ENCODE assay signal across 8 cellular contexts in genomic region chr1:148048423-148049112, GRCh38.
A peak's percentile ranks its signal among the peaks of the same experiment; 100 is the strongest.
DNase-seq lines count a peak whose midpoint lies in the region; ATAC-seq, FAIRE-seq and TF ChIP-seq lines count a peak whose summit lies in the region.
"Not testable (repeated sequence)": the region's sequence is repeated elsewhere in the genome, so short reads cannot be mapped to it uniquely, and the experiment has no call there.

No MANE protein-coding gene starts in this region.

- not testable (repeated sequence) for H3K36me3 Mint-ChIP-seq in activated T-cell treated with anti-CD3 and anti-CD28 coated beads, Interleukin-2, amount 50 U/mL, for 4 hours (ENCODE audit: insufficient read depth)

- H3K4me3 ChIP-seq in mammary epithelial cell (replicated peaks in 1 of 3; ENCODE audit: insufficient read depth in 1 of 3, low read depth in 2 of 3, low read length in 3 of 3) = not testable (repeated sequence)
- H3K4me3 ChIP-seq in fibroblast of mammary gland (ENCODE audit: control insufficient read depth, low read depth, low read length) (peak overlapping the region; percentile 27), keratinocyte (ENCODE audit: control insufficient read depth in 2 of 3, extremely low read depth in 1 of 3, insufficient read depth in 2 of 3, low read depth in 1 of 3, low read length in 3 of 3) (peak overlapping the region in 1 of 3 experiments; percentile 16), ovary (peak overlapping the region; percentile 22), stomach (peak overlapping the region; percentile 17 to 32 (median 20))

- no CpG with 5 or more reads among the region's 51 CpGs for WGBS in mammary epithelial cell (ENCODE audit: low coverage, missing lambda C conversion rate)
- WGBS in ovary, 3 donors = 28 to 37% (median 28%) methylated on average over 7 to 46 of the region's 51 CpGs
- 13 to 22% (median 17%) methylated on average over 29 to 40 of the region's 51 CpGs; no CpG with 5 or more reads in 2 of the 5 donors for WGBS in stomach, 5 donors

- H3K27me3 ChIP-seq in mammary epithelial cell (ENCODE audit: insufficient read depth, low read length); keratinocyte (ENCODE audit: control insufficient read depth, extremely low read depth, insufficient read depth, low read length); ovary: not testable (repeated sequence)
- H3K27me3 ChIP-seq in stomach = peaks cover 0 to 27% (median 10%) of the 10 kb centered on the region in 3 donors

- not testable (repeated sequence) for H3K27ac ChIP-seq in mammary epithelial cell (ENCODE audit: insufficient read depth, low read depth, low read length); keratinocyte (ENCODE audit: control insufficient read depth, insufficient read depth, low read length); ovary; stomach

- not testable (repeated sequence) for FAIRE-seq in keratinocyte (lab: Jason Lieb, UNC)

- H3K4me1 ChIP-seq in mammary epithelial cell (ENCODE audit: insufficient read depth, low read length); keratinocyte (ENCODE audit: control insufficient read depth, extremely low read depth, insufficient read depth, low read length); ovary (ENCODE audit: insufficient read depth): not testable (repeated sequence)
- peaks cover 0 to 10% (median 6%) of the 10 kb centered on the region in 4 donors for H3K4me1 ChIP-seq in stomach

- CTCF ChIA-PET in mammary epithelial cell (lab: Charles Lee; ENCODE audit: low non-redundant PET) = not testable (repeated sequence)

- dilution Hi-C loops in mammary epithelial cell (cut with HindIII; ENCODE audit: low sequenced_read_pairs); keratinocyte (cut with MboI; ENCODE audit: extremely low pct_ligation_motif_present, low sequenced_read_pairs): not testable (repeated sequence)

- DNase-seq in EH (ENCODE audit: low read depth) (peak; percentile 4), SK-MEL-5 (ENCODE audit: low read depth, low spot score) (peak; percentile 14), fibroblast of mammary gland (ENCODE audit: low read depth) (peak; percentile 25)
- not testable (repeated sequence) for DNase-seq in activated T-cell treated with anti-CD3 and anti-CD28 coated beads, Interleukin-2, amount 50 U/mL, for 4 hours; mammary epithelial cell; keratinocyte (ENCODE audit: low read depth, low spot score); ovary; stomach

- H4K20me1 ChIP-seq in mammary epithelial cell (ENCODE audit: insufficient read depth, low read length); keratinocyte (ENCODE audit: control insufficient read depth, extremely low read depth, insufficient read depth, low read length): not testable (repeated sequence)

- H3K9ac ChIP-seq in mammary epithelial cell (ENCODE audit: insufficient read depth, low read length); keratinocyte (ENCODE audit: control insufficient read depth, extremely low read depth, insufficient read depth, low read length): not testable (repeated sequence)

- H3K4me1 Mint-ChIP-seq in activated T-cell treated with anti-CD3 and anti-CD28 coated beads, Interleukin-2, amount 50 U/mL, for 4 hours (ENCODE audit: low read depth) = not testable (repeated sequence)

- in situ Hi-C loops in SK-MEL-5 (cut with HindIII; ENCODE audit: low pct_unique_long_range_greater_than_20kb, low sequenced_read_pairs); mammary epithelial cell (cut with MboI; ENCODE audit: low sequenced_read_pairs in 2 of 2): not testable (repeated sequence)

- BruUV-seq in mammary epithelial cell (replicated peaks; lab: Mats Ljungman, UMichigan) = not testable (repeated sequence)

- not testable (repeated sequence) for H3K9me1 ChIP-seq in keratinocyte (ENCODE audit: control insufficient read depth, extremely low read depth, insufficient read depth, low read length)

- H3K4me2 ChIP-seq in mammary epithelial cell (ENCODE audit: insufficient read depth, low read depth, low read length) (peak overlapping the region; percentile 42), keratinocyte (ENCODE audit: control insufficient read depth, extremely low read depth, insufficient read depth, low read depth, low read length) (peak overlapping the region; percentile 27)

- H3K4me3 Mint-ChIP-seq in activated T-cell treated with anti-CD3 and anti-CD28 coated beads, Interleukin-2, amount 50 U/mL, for 4 hours = peak overlapping the region; percentile 80

- peak; percentile 76 to 80 for ATAC-seq in activated T-cell treated with anti-CD3 and anti-CD28 coated beads, Interleukin-2, amount 50 U/mL, for 4 hours

- TF ChIP-seq CTCF in mammary epithelial cell (conservative IDR thresholded peaks at IDR 0.05 in 1 of 2, IDR thresholded peaks at IDR 0.05 in 1 of 2; ENCODE audit: extremely low read depth in 1 of 2, insufficient read depth in 1 of 2, low read depth in 1 of 2, low read length in 2 of 2); fibroblast of mammary gland (conservative IDR thresholded peaks at IDR 0.05; ENCODE audit: control insufficient read depth, insufficient read depth, low read depth, low read length); keratinocyte (optimal IDR thresholded peaks at IDR 0.05 in 1 of 3, IDR thresholded peaks at IDR 0.05 in 1 of 3, conservative IDR thresholded peaks at IDR 0.05 in 1 of 3; ENCODE audit: extremely low read depth in 1 of 3, insufficient read depth in 2 of 3, low read length in 3 of 3); ovary (IDR thresholded peaks at IDR 0.05); stomach (IDR thresholded peaks at IDR 0.05): not testable (repeated sequence)

- H3K27me3 Mint-ChIP-seq in activated T-cell treated with anti-CD3 and anti-CD28 coated beads, Interleukin-2, amount 50 U/mL, for 4 hours (ENCODE audit: low read depth) = peaks cover 12% of the 10 kb centered on the region

- H3K79me2 ChIP-seq in mammary epithelial cell (ENCODE audit: insufficient read depth, low read length); keratinocyte (ENCODE audit: control insufficient read depth, insufficient read depth, low read length): not testable (repeated sequence)

- not testable (repeated sequence) for H3K9me3 Mint-ChIP-seq in activated T-cell treated with anti-CD3 and anti-CD28 coated beads, Interleukin-2, amount 50 U/mL, for 4 hours

- H3K9me3 ChIP-seq in mammary epithelial cell (replicated peaks; ENCODE audit: insufficient read depth, low read length); keratinocyte (ENCODE audit: control insufficient read depth, low read depth, low read length); ovary; stomach: not testable (repeated sequence)

- H2AFZ ChIP-seq in mammary epithelial cell (ENCODE audit: low read depth, low read length) = peak overlapping the region; percentile 56
- H2AFZ ChIP-seq in keratinocyte (ENCODE audit: control insufficient read depth, low read length) = not testable (repeated sequence)

- not testable (repeated sequence) for H3K36me3 ChIP-seq in mammary epithelial cell (ENCODE audit: insufficient read depth, low read length); keratinocyte (ENCODE audit: control insufficient read depth in 2 of 2, extremely low read depth in 1 of 2, insufficient read depth in 2 of 2, low read length in 2 of 2); ovary; stomach

- TF ChIP-seq EP300 in ovary (IDR thresholded peaks at IDR 0.05); stomach (IDR thresholded peaks at IDR 0.05): not testable (repeated sequence)

- intact Hi-C loops in mammary epithelial cell (cut with micrococcal nuclease); ovary (cut with DNase I); stomach (cut with DNase I; ENCODE audit: low total_unique reads): not testable (repeated sequence)

- not testable (repeated sequence) for TF ChIP-seq POLR2A in ovary (IDR thresholded peaks at IDR 0.05); stomach (IDR thresholded peaks at IDR 0.05)
